ENCODE assay signal across 22 cellular contexts in genomic region chr1:203206116-203206687, GRCh38. TPM values are rescaled to one million over a fixed set of nuclear protein-coding genes. Genes with fewer than 3 reads are reported as not detected.
"Had no signal": no experiment of that assay in that cellular context is flagged by ENCODE, and none has a peak within 500 bp of the region (broad histone marks: within the 10 kb centered on the region; RNA-seq: fewer than 3 reads in every experiment).

No MANE protein-coding gene starts in this region.

- H3K4me1 Mint-ChIP-seq: activated B cell treated with CpG ODN at 0.5 μM for 24 hours; activated CD4-positive, alpha-beta T cell treated with anti-CD3 and anti-CD28 coated beads, Interleukin-2, amount 10 ng/mL, durations not matched to agents 24 days and 14 days; activated naive CD4-positive, alpha-beta T cell treated with anti-CD3 and anti-CD28 coated beads, Interleukin-2, amount 10 ng/mL, durations not matched to agents 7 days and 5 days; activated T-helper 17 cell treated with anti-CD3 and anti-CD28 coated beads, Interleukin-2, amount 50 U/mL, for 72 hours; central memory CD8-positive, alpha-beta T cell; natural killer cell; stimulated activated naive CD8-positive, alpha-beta T cell treated with anti-CD3 and anti-CD28 coated beads, Interleukin-15, amount 100 ng/mL, for 72 hours had no signal

- H3K36me3 Mint-ChIP-seq: activated naive CD4-positive, alpha-beta T cell treated with anti-CD3 and anti-CD28 coated beads, Interleukin-2, amount 10 ng/mL, durations not matched to agents 7 days and 5 days; natural killer cell had no signal

- H3K27me3 ChIP-seq: body of pancreas, right lobe of liver, uterus had no signal

- ATAC-seq: activated T-helper 17 cell treated with anti-CD3 and anti-CD28 coated beads, Interleukin-2, amount 50 U/mL, for 72 hours; body of pancreas; natural killer cell; stimulated activated naive CD8-positive, alpha-beta T cell treated with anti-CD3 and anti-CD28 coated beads, Interleukin-15, amount 100 ng/mL, for 72 hours had no signal

- H3K4me1 ChIP-seq: body of pancreas, uterus had no signal

- H3K4me3 Mint-ChIP-seq: activated B cell treated with CpG ODN at 0.5 μM for 24 hours; activated CD4-positive, alpha-beta T cell treated with anti-CD3 and anti-CD28 coated beads, Interleukin-2, amount 10 ng/mL, durations not matched to agents 24 days and 14 days; activated naive CD4-positive, alpha-beta T cell treated with anti-CD3 and anti-CD28 coated beads, Interleukin-2, amount 10 ng/mL, durations not matched to agents 7 days and 5 days; activated T-helper 17 cell treated with anti-CD3 and anti-CD28 coated beads, Interleukin-2, amount 50 U/mL, for 72 hours; central memory CD8-positive, alpha-beta T cell; dendritic cell treated with granulocyte-macrophage colony-stimulating factor and Interleukin-4, amounts not matched to agents 40 ng/mL and 50 ng/mL, for 4 days; natural killer cell; stimulated activated naive CD8-positive, alpha-beta T cell treated with anti-CD3 and anti-CD28 coated beads, Interleukin-15, amount 100 ng/mL, for 72 hours; T-helper 1 cell treated with Interleukin-12 subunit alpha and Interleukin-12 subunit beta and Interleukin-4 antibody, amounts not matched to agents 30 μg/mL and 1 μg/mL, for 36 hours had no signal

- H3K9me3 ChIP-seq: body of pancreas, right lobe of liver, thoracic aorta, uterus had no signal

- H3K9me3 Mint-ChIP-seq: activated B cell treated with CpG ODN at 0.5 μM for 24 hours; activated CD4-positive, alpha-beta T cell treated with anti-CD3 and anti-CD28 coated beads, Interleukin-2, amount 10 ng/mL, durations not matched to agents 24 days and 14 days; activated naive CD4-positive, alpha-beta T cell treated with anti-CD3 and anti-CD28 coated beads, Interleukin-2, amount 10 ng/mL, durations not matched to agents 7 days and 5 days; activated T-helper 17 cell treated with anti-CD3 and anti-CD28 coated beads, Interleukin-2, amount 50 U/mL, for 72 hours; central memory CD8-positive, alpha-beta T cell; dendritic cell treated with granulocyte-macrophage colony-stimulating factor and Interleukin-4, amounts not matched to agents 40 ng/mL and 50 ng/mL, for 4 days; natural killer cell; stimulated activated naive CD8-positive, alpha-beta T cell treated with anti-CD3 and anti-CD28 coated beads, Interleukin-15, amount 100 ng/mL, for 72 hours; T-helper 1 cell treated with Interleukin-12 subunit alpha and Interleukin-12 subunit beta and Interleukin-4 antibody, amounts not matched to agents 30 μg/mL and 1 μg/mL, for 36 hours had no signal

- H3K36me3 ChIP-seq: right lobe of liver, thoracic aorta, uterus had no signal

- DNase-seq: activated B cell treated with CpG ODN at 0.5 μM for 24 hours; activated CD4-positive, alpha-beta T cell treated with anti-CD3 and anti-CD28 coated beads, Interleukin-2, amount 10 ng/mL, durations not matched to agents 24 days and 14 days; activated CD8-positive, alpha-beta memory T cell treated with anti-CD3 and anti-CD28 coated beads for 24 hours; activated naive CD4-positive, alpha-beta T cell treated with anti-CD3 and anti-CD28 coated beads, Interleukin-2, amount 10 ng/mL, durations not matched to agents 7 days and 5 days; body of pancreas; erythroblast; hippocampal formation; natural killer cell; nucleus accumbens; right lobe of liver; stimulated activated CD4-positive, alpha-beta T cell treated with anti-CD3 and anti-CD28 coated beads, Interleukin-15, amount 100 ng/mL, for 24 hours; stimulated activated CD4-positive, alpha-beta T cell treated with anti-CD3 and anti-CD28 coated beads, Interleukin-4, amount 100 ng/mL, for 24 hours; stimulated activated naive CD8-positive, alpha-beta T cell treated with anti-CD3 and anti-CD28 coated beads, Interleukin-15, amount 100 ng/mL, for 72 hours; uterus had no signal

- H3K4me3 ChIP-seq: body of pancreas, right lobe of liver, thoracic aorta, uterus had no signal

- H3K27ac ChIP-seq: body of pancreas, right lobe of liver, thoracic aorta, uterus had no signal

- H3K27ac Mint-ChIP-seq: activated B cell treated with CpG ODN at 0.5 μM for 24 hours; activated CD4-positive, alpha-beta T cell treated with anti-CD3 and anti-CD28 coated beads, Interleukin-2, amount 10 ng/mL, durations not matched to agents 24 days and 14 days; activated naive CD4-positive, alpha-beta T cell treated with anti-CD3 and anti-CD28 coated beads, Interleukin-2, amount 10 ng/mL, durations not matched to agents 7 days and 5 days; activated T-helper 17 cell treated with anti-CD3 and anti-CD28 coated beads, Interleukin-2, amount 50 U/mL, for 72 hours; dendritic cell treated with granulocyte-macrophage colony-stimulating factor and Interleukin-4, amounts not matched to agents 40 ng/mL and 50 ng/mL, for 4 days; natural killer cell; progenitor cell of endocrine pancreas; stimulated activated naive CD8-positive, alpha-beta T cell treated with anti-CD3 and anti-CD28 coated beads, Interleukin-15, amount 100 ng/mL, for 72 hours; T-helper 1 cell treated with Interleukin-12 subunit alpha and Interleukin-12 subunit beta and Interleukin-4 antibody, amounts not matched to agents 30 μg/mL and 1 μg/mL, for 36 hours had no signal

RNA-seq across cellular contexts. Expression of gene CHI3L1, which starts 19.7 kb away (rescaled TPM):
- total RNA-seq: activated CD4-positive, alpha-beta T cell treated with anti-CD3 and anti-CD28 coated beads, Interleukin-2, amount 10 ng/mL, durations not matched to agents 24 days and 14 days; activated T-helper 17 cell treated with anti-CD3 and anti-CD28 coated beads, Interleukin-2, amount 50 U/mL, for 72 hours; progenitor cell of endocrine pancreas had no signal

RNA-seq across cellular contexts. Expression of gene MYBPH, which starts 30.6 kb away (rescaled TPM):
- total RNA-seq: activated B cell treated with CpG ODN at 0.5 μM for 24 hours; activated CD4-positive, alpha-beta T cell treated with anti-CD3 and anti-CD28 coated beads, Interleukin-2, amount 10 ng/mL, durations not matched to agents 24 days and 14 days; activated T-helper 17 cell treated with anti-CD3 and anti-CD28 coated beads, Interleukin-2, amount 50 U/mL, for 72 hours; body of pancreas; lower leg skin; mononuclear cell; natural killer cell; progenitor cell of endocrine pancreas; thoracic aorta had no signal
